In genomic region chr18:48552130-48552529, GRCh38 we compare ENCODE assay signal across 22 cellular contexts.
"Had no signal": no experiment of that assay in that cellular context is flagged by ENCODE, and none has a peak within 500 bp of the region (broad histone marks: within the 10 kb centered on the region; RNA-seq: fewer than 3 reads in every experiment).

No MANE protein-coding gene starts in this region.

- H3K4me3 Mint-ChIP-seq: activated CD4-positive, alpha-beta memory T cell treated with anti-CD3 and anti-CD28 coated beads for 36 hours; activated CD4-positive, alpha-beta T cell treated with anti-CD3 and anti-CD28 coated beads, Interleukin-2, amount 10 ng/mL, durations not matched to agents 7 days and 5 days; activated naive CD4-positive, alpha-beta T cell treated with anti-CD3 and anti-CD28 coated beads, Interleukin-2, amount 10 ng/mL, durations not matched to agents 7 days and 5 days; activated naive CD8-positive, alpha-beta T cell treated with anti-CD3 and anti-CD28 coated beads for 36 hours; activated T-cell treated with anti-CD3 and anti-CD28 coated beads, Interleukin-2, amount 50 U/mL, for 4 hours had no signal

- H3K9me3 ChIP-seq: SJCRH30, SK-N-SH had no signal

- H3K4me2 ChIP-seq: PC-9, SK-N-SH had no signal

- H3K4me1 Mint-ChIP-seq: activated CD4-positive, alpha-beta T cell treated with anti-CD3 and anti-CD28 coated beads, Interleukin-2, amount 10 ng/mL, durations not matched to agents 7 days and 5 days; activated naive CD4-positive, alpha-beta T cell treated with anti-CD3 and anti-CD28 coated beads, Interleukin-2, amount 10 ng/mL, durations not matched to agents 7 days and 5 days; activated naive CD8-positive, alpha-beta T cell treated with anti-CD3 and anti-CD28 coated beads for 36 hours had no signal

- H3K27ac Mint-ChIP-seq: activated CD4-positive, alpha-beta memory T cell treated with anti-CD3 and anti-CD28 coated beads for 36 hours; activated CD4-positive, alpha-beta T cell treated with anti-CD3 and anti-CD28 coated beads, Interleukin-2, amount 10 ng/mL, durations not matched to agents 7 days and 5 days; activated naive CD4-positive, alpha-beta T cell treated with anti-CD3 and anti-CD28 coated beads, Interleukin-2, amount 10 ng/mL, durations not matched to agents 7 days and 5 days; activated naive CD8-positive, alpha-beta T cell treated with anti-CD3 and anti-CD28 coated beads for 36 hours had no signal

- H3K4me3 ChIP-seq: PC-9, SJCRH30 had no signal

- H2AFZ ChIP-seq: PC-9 had no signal

- DNase-seq: activated CD4-positive, alpha-beta memory T cell treated with anti-CD3 and anti-CD28 coated beads for 36 hours; activated CD4-positive, alpha-beta T cell treated with anti-CD3 and anti-CD28 coated beads, Interleukin-2, amount 10 ng/mL, durations not matched to agents 7 days and 5 days; activated CD4-positive, CD25-positive, alpha-beta regulatory T cell; activated CD8-positive, alpha-beta memory T cell treated with anti-CD3 and anti-CD28 coated beads for 24 hours; activated gamma-delta T cell treated with Interleukin-2 at 50 U/mL for 16 hours; activated naive CD4-positive, alpha-beta T cell treated with anti-CD3 and anti-CD28 coated beads, Interleukin-2, amount 10 ng/mL, durations not matched to agents 7 days and 5 days; activated naive CD8-positive, alpha-beta T cell treated with anti-CD3 and anti-CD28 coated beads for 36 hours; activated T-cell treated with anti-CD3 and anti-CD28 coated beads, Interleukin-2, amount 50 U/mL, for 4 hours; brain microvascular endothelial cell; Karpas-422; MM.1S; NCI-H1105; NCI-H1436 treated with DMSO at 0.1 percent for 48 hours; NCI-H187; NCI-H2081; NCI-H510A treated with DMSO at 0.1 percent for 48 hours; PC-9; Right ventricle myocardium superior; SJCRH30; SK-N-SH; T-helper 1 cell had no signal

- ATAC-seq: activated T-cell treated with anti-CD3 and anti-CD28 coated beads, Interleukin-2, amount 50 U/mL, for 4 hours had no signal

- H3K27ac ChIP-seq: brain microvascular endothelial cell, PC-9, SJCRH30, VCaP had no signal

- H3K9ac ChIP-seq: SK-N-SH had no signal

- H3K27me3 ChIP-seq: brain microvascular endothelial cell, SJCRH30 had no signal

- H3K9me3 Mint-ChIP-seq: activated CD4-positive, alpha-beta memory T cell treated with anti-CD3 and anti-CD28 coated beads for 36 hours; activated CD4-positive, alpha-beta T cell treated with anti-CD3 and anti-CD28 coated beads, Interleukin-2, amount 10 ng/mL, durations not matched to agents 7 days and 5 days; activated naive CD4-positive, alpha-beta T cell treated with anti-CD3 and anti-CD28 coated beads, Interleukin-2, amount 10 ng/mL, durations not matched to agents 7 days and 5 days; activated naive CD8-positive, alpha-beta T cell treated with anti-CD3 and anti-CD28 coated beads for 36 hours; activated T-cell treated with anti-CD3 and anti-CD28 coated beads, Interleukin-2, amount 50 U/mL, for 4 hours had no signal

- H3K36me3 Mint-ChIP-seq: activated CD4-positive, alpha-beta memory T cell treated with anti-CD3 and anti-CD28 coated beads for 36 hours; activated naive CD4-positive, alpha-beta T cell treated with anti-CD3 and anti-CD28 coated beads, Interleukin-2, amount 10 ng/mL, durations not matched to agents 7 days and 5 days; activated naive CD8-positive, alpha-beta T cell treated with anti-CD3 and anti-CD28 coated beads for 36 hours had no signal

- H3K27me3 Mint-ChIP-seq: activated CD4-positive, alpha-beta memory T cell treated with anti-CD3 and anti-CD28 coated beads for 36 hours; activated CD4-positive, alpha-beta T cell treated with anti-CD3 and anti-CD28 coated beads, Interleukin-2, amount 10 ng/mL, durations not matched to agents 7 days and 5 days; activated naive CD8-positive, alpha-beta T cell treated with anti-CD3 and anti-CD28 coated beads for 36 hours had no signal

- H3K36me3 ChIP-seq: SJCRH30 had no signal
